8 cellular contexts compared by ENCODE assay signal in genomic region chr5:124583469-124584350, GRCh38.
DNase-seq lines count a peak whose midpoint lies in the region; ATAC-seq, FAIRE-seq and TF ChIP-seq lines count a peak whose summit lies in the region.

No MANE protein-coding gene starts in this region.

- H3K36me3 ChIP-seq in left lung = no peaks in the 10 kb centered on the region

- DNase-seq in activated CD4-positive, alpha-beta T cell treated with anti-CD3 and anti-CD28 coated beads, Interleukin-2, amount 10 ng/mL, durations not matched to agents 24 days and 14 days = peak; percentile 68
- DNase-seq in activated CD4-positive, alpha-beta T cell treated with anti-CD3 and anti-CD28 coated beads, Interleukin-2, amount 50 U/mL, for 1 hour = no peak
- peak; percentile 8 for DNase-seq in H54 (ENCODE audit: insufficient read length, low spot score)
- peak; percentile 91 for DNase-seq in LHCN-M2 (ENCODE audit: low read depth)
- peak; percentile 43 for DNase-seq in activated CD8-positive, alpha-beta T cell treated with anti-CD3 and anti-CD28 coated beads, Interleukin-2, amount 10 ng/mL, durations not matched to agents 7 days and 5 days
- no peak for DNase-seq in left lung
- no peak for DNase-seq in CD14-positive monocyte (ENCODE audit: low spot score)
- no peak for DNase-seq in hippocampal formation (lab: John Stamatoyannopoulos, UW)

- intact Hi-C loops in activated CD4-positive, alpha-beta T cell treated with anti-CD3 and anti-CD28 coated beads, Interleukin-2, amount 10 ng/mL, durations not matched to agents 24 days and 14 days (cut with micrococcal nuclease) = loop anchor here (2.0 to 10.0 kb wide), 2 partner anchors 65 to 321 kb away; no protein-coding TSS in a partner anchor
- intact Hi-C loops in left lung (cut with DNase I) (no loop called here), CD14-positive monocyte (cut with micrococcal nuclease) (no loop called here)

- H3K9me3 ChIP-seq in left lung = peaks cover 0 to 4% of the 10 kb centered on the region in 2 donors

- FAIRE-seq in H54 (lab: Jason Lieb, UNC) = no peak

- no peak overlapping the region for H3K4me3 Mint-ChIP-seq in activated CD4-positive, alpha-beta T cell treated with anti-CD3 and anti-CD28 coated beads, Interleukin-2, amount 10 ng/mL, durations not matched to agents 24 days and 14 days
- no peak overlapping the region for H3K4me3 Mint-ChIP-seq in activated CD8-positive, alpha-beta T cell treated with anti-CD3 and anti-CD28 coated beads, Interleukin-2, amount 10 ng/mL, durations not matched to agents 7 days and 5 days
- H3K4me3 Mint-ChIP-seq in CD14-positive monocyte = no peak overlapping the region

- H3K27me3 ChIP-seq in left lung = no peaks in the 10 kb centered on the region

- H3K27ac Mint-ChIP-seq in activated CD4-positive, alpha-beta T cell treated with anti-CD3 and anti-CD28 coated beads, Interleukin-2, amount 10 ng/mL, durations not matched to agents 24 days and 14 days = no peak overlapping the region
- peak overlapping the region; percentile 48 for H3K27ac Mint-ChIP-seq in activated CD8-positive, alpha-beta T cell treated with anti-CD3 and anti-CD28 coated beads, Interleukin-2, amount 10 ng/mL, durations not matched to agents 7 days and 5 days
- H3K27ac Mint-ChIP-seq in CD14-positive monocyte = peak overlapping the region in 1 of 7 donors; percentile 61

- peaks cover 11% of the 10 kb centered on the region for H3K4me1 Mint-ChIP-seq in activated CD4-positive, alpha-beta T cell treated with anti-CD3 and anti-CD28 coated beads, Interleukin-2, amount 10 ng/mL, durations not matched to agents 24 days and 14 days
- peaks cover 18% of the 10 kb centered on the region for H3K4me1 Mint-ChIP-seq in activated CD8-positive, alpha-beta T cell treated with anti-CD3 and anti-CD28 coated beads, Interleukin-2, amount 10 ng/mL, durations not matched to agents 7 days and 5 days (ENCODE audit: low read depth)
- peaks cover 6% of the 10 kb centered on the region for H3K4me1 Mint-ChIP-seq in CD14-positive monocyte

- CTCF ChIA-PET in activated CD8-positive, alpha-beta T cell treated with anti-CD3 and anti-CD28 coated beads, Interleukin-2, amount 10 ng/mL, durations not matched to agents 7 days and 5 days (lab: Charles Lee) = no interaction called here

- peak; percentile 99 for ATAC-seq in activated CD8-positive, alpha-beta T cell treated with anti-CD3 and anti-CD28 coated beads, Interleukin-2, amount 10 ng/mL, durations not matched to agents 7 days and 5 days
- ATAC-seq in left lung = peak; percentile 96

- no peak for TF ChIP-seq CTCF in left lung (IDR thresholded peaks at IDR 0.05)
- TF ChIP-seq CTCF in CD14-positive monocyte (IDR thresholded peaks at IDR 0.05) = no peak

- no peaks in the 10 kb centered on the region for H3K27me3 Mint-ChIP-seq in activated CD4-positive, alpha-beta T cell treated with anti-CD3 and anti-CD28 coated beads, Interleukin-2, amount 10 ng/mL, durations not matched to agents 24 days and 14 days
- H3K27me3 Mint-ChIP-seq in activated CD8-positive, alpha-beta T cell treated with anti-CD3 and anti-CD28 coated beads, Interleukin-2, amount 10 ng/mL, durations not matched to agents 7 days and 5 days (ENCODE audit: low read depth) = peaks cover 2% of the 10 kb centered on the region
- peaks cover 0 to 6% (median 3%) of the 10 kb centered on the region in 3 donors for H3K27me3 Mint-ChIP-seq in CD14-positive monocyte (ENCODE audit: low read depth in 3 of 3)

- H3K4me1 ChIP-seq in left lung = peaks cover 0 to 4% of the 10 kb centered on the region in 2 donors

- peaks cover 4% of the 10 kb centered on the region for H3K9me3 Mint-ChIP-seq in activated CD4-positive, alpha-beta T cell treated with anti-CD3 and anti-CD28 coated beads, Interleukin-2, amount 10 ng/mL, durations not matched to agents 24 days and 14 days
- no peaks in the 10 kb centered on the region for H3K9me3 Mint-ChIP-seq in activated CD8-positive, alpha-beta T cell treated with anti-CD3 and anti-CD28 coated beads, Interleukin-2, amount 10 ng/mL, durations not matched to agents 7 days and 5 days (ENCODE audit: insufficient read depth)
- peaks cover 0 to 8% (median 8%) of the 10 kb centered on the region in 7 donors for H3K9me3 Mint-ChIP-seq in CD14-positive monocyte

- no peak for TF ChIP-seq POLR2A in H54 (IDR thresholded peaks at IDR 0.05; ENCODE audit: low read depth, low read length)

- H3K4me3 ChIP-seq in left lung = no peak overlapping the region

- no peaks in the 10 kb centered on the region for H3K36me3 Mint-ChIP-seq in activated CD4-positive, alpha-beta T cell treated with anti-CD3 and anti-CD28 coated beads, Interleukin-2, amount 10 ng/mL, durations not matched to agents 24 days and 14 days (ENCODE audit: low read depth)
- no peaks in the 10 kb centered on the region for H3K36me3 Mint-ChIP-seq in activated CD8-positive, alpha-beta T cell treated with anti-CD3 and anti-CD28 coated beads, Interleukin-2, amount 10 ng/mL, durations not matched to agents 7 days and 5 days (ENCODE audit: low read depth)
- no peaks in the 10 kb centered on the region for H3K36me3 Mint-ChIP-seq in CD14-positive monocyte

- peak overlapping the region in 1 of 2 donors; percentile 23 for H3K27ac ChIP-seq in left lung

- POLR2A ChIA-PET in activated CD8-positive, alpha-beta T cell treated with anti-CD3 and anti-CD28 coated beads, Interleukin-2, amount 10 ng/mL, durations not matched to agents 7 days and 5 days (lab: Charles Lee) = no interaction called here

Comparison
In these comparisons a context has a peak if more than half of its experiments do, and no peak if none do; other contexts are left out.
1. DNase-seq: peak in activated CD4-positive, alpha-beta T cell treated with anti-CD3 and anti-CD28 coated beads, Interleukin-2, amount 10 ng/mL, durations not matched to agents 24 days and 14 days (single experiment), H54 (single experiment), LHCN-M2 (single experiment) and activated CD8-positive, alpha-beta T cell treated with anti-CD3 and anti-CD28 coated beads, Interleukin-2, amount 10 ng/mL, durations not matched to agents 7 days and 5 days (single experiment); none in activated CD4-positive, alpha-beta T cell treated with anti-CD3 and anti-CD28 coated beads, Interleukin-2, amount 50 U/mL, for 1 hour (single experiment), left lung (0 of 2), CD14-positive monocyte (single experiment) and hippocampal formation (0 of 2).